In genomic region chr10:22927163-22927562, GRCh38 we compare ENCODE assay signal across 15 cellular contexts. TPM values are rescaled to one million over a fixed set of nuclear protein-coding genes. Genes with fewer than 3 reads are reported as not detected.
A peak's percentile ranks its signal among the peaks of the same experiment; 100 is the strongest.
DNase-seq lines count a peak whose midpoint lies in the region; ATAC-seq, FAIRE-seq and TF ChIP-seq lines count a peak whose summit lies in the region.
"Had no signal": no experiment of that assay in that cellular context is flagged by ENCODE, and none has a peak within 500 bp of the region (broad histone marks: within the 10 kb centered on the region; RNA-seq: fewer than 3 reads in every experiment).

No MANE protein-coding gene starts in this region.

- no peak overlapping the region for H2AK5ac ChIP-seq in mesenchymal stem cell (ENCODE audit: low read length, severe bottlenecking)

- BruUV-seq in HepG2 (replicated peaks; lab: Mats Ljungman, UMichigan): no TSS peak

- ATAC-seq in HepG2 (no peak), right lobe of liver (no peak), thoracic aorta (ENCODE audit: insufficient number of reproducible peaks, low FRiP score, low read depth) (no peak)

- no peak overlapping the region for H3K4me3 Mint-ChIP-seq in HFFc6
- H3K4me3 Mint-ChIP-seq: activated naive CD4-positive, alpha-beta T cell treated with anti-CD3 and anti-CD28 coated beads for 36 hours; central memory CD8-positive, alpha-beta T cell; T-helper 17 cell had no signal

- intact Hi-C loops in HepG2 (cut with micrococcal nuclease; ENCODE audit: unreplicated experiment) (no loop called here), right lobe of liver (cut with DNase I) (no loop called here)

- H3K14ac ChIP-seq in mesenchymal stem cell (ENCODE audit: low read length in 2 of 2): no peak overlapping the region

- H3K4me1 ChIP-seq in HepG2 (ENCODE audit: insufficient read depth, low read length): peaks cover 13% of the 10 kb centered on the region
- H3K4me1 ChIP-seq in right lobe of liver: peaks cover 0 to 9% (median 0%) of the 10 kb centered on the region in 4 donors
- peaks cover 2% of the 10 kb centered on the region for H3K4me1 ChIP-seq in mesenchymal stem cell (ENCODE audit: control insufficient read depth, insufficient read depth, low read depth, low read length)
- peaks cover 7 to 22% of the 10 kb centered on the region in 2 donors for H3K4me1 ChIP-seq in thoracic aorta (ENCODE audit: control insufficient read depth in 1 of 2, low read depth in 2 of 2)
- no peaks in the 10 kb centered on the region; the same call in 1 of the 2 replicates for H3K4me1 ChIP-seq in HAP-1

- H3K36me3 Mint-ChIP-seq in HFFc6 (ENCODE audit: low read depth): no peaks in the 10 kb centered on the region

- POLR2A ChIA-PET in HepG2 (lab: Yijun Ruan, JAX): no interaction called here

- no peaks in the 10 kb centered on the region for H3K4me1 Mint-ChIP-seq in HFFc6 (ENCODE audit: low read depth)
- H3K4me1 Mint-ChIP-seq: central memory CD8-positive, alpha-beta T cell; T-helper 17 cell had no signal

- H2BK15ac ChIP-seq in mesenchymal stem cell (ENCODE audit: low read depth, poor library complexity, severe bottlenecking): no peak overlapping the region

- H4K20me1 ChIP-seq in HepG2 (ENCODE audit: insufficient read depth, low read length): no peaks in the 10 kb centered on the region

- TF ChIP-seq EP300 in HepG2 (IDR thresholded peaks at IDR 0.05; ENCODE audit: low read depth in 2 of 2, low read length in 2 of 2) (no peak), HepG2 (CRISPR knock-in tag; IDR thresholded peaks at IDR 0.05; ENCODE audit: borderline replicate concordance) (no peak)

- FAIRE-seq in HepG2 (lab: Jason Lieb, UNC): no peak

- no peak overlapping the region for H3K18ac ChIP-seq in mesenchymal stem cell (ENCODE audit: low read depth in 1 of 2, low read length in 2 of 2)

- 0 out of 2 replicates have a peak, but pooled peaks cover under 1% of the 10 kb centered on the region for H3K9me3 Mint-ChIP-seq in HFFc6
- H3K9me3 Mint-ChIP-seq: activated naive CD4-positive, alpha-beta T cell treated with anti-CD3 and anti-CD28 coated beads for 36 hours; central memory CD8-positive, alpha-beta T cell had no signal

- no peak overlapping the region for H3K4ac ChIP-seq in mesenchymal stem cell (ENCODE audit: low read depth in 1 of 2, low read length in 2 of 2)

- no peak overlapping the region for H3K23ac ChIP-seq in mesenchymal stem cell (ENCODE audit: low read length in 2 of 2)

- no peak overlapping the region for H4K91ac ChIP-seq in mesenchymal stem cell (ENCODE audit: low read length)

- H2BK5ac ChIP-seq in mesenchymal stem cell (ENCODE audit: low read depth, low read length, poor library complexity, severe bottlenecking): no peak overlapping the region

- 75% methylated on average over 9 of the region's 9 CpGs for WGBS in HepG2 (ENCODE audit: low lambda C conversion rate)
- WGBS in right lobe of liver (ENCODE audit: insufficient coverage, low coverage, low lambda C conversion rate, missing lambda C conversion rate): 65% methylated on average over 9 of the region's 9 CpGs
- WGBS in mesenchymal stem cell: 92% methylated on average over 9 of the region's 9 CpGs

- H3K4me3 ChIP-seq in HepG2 (replicated peaks in 1 of 3; ENCODE audit: insufficient read depth in 1 of 3, low read depth in 2 of 3, low read length in 3 of 3) (peak overlapping the region in 1 of 3 experiments; percentile 65; a peak in 2 of 6 replicates), right lobe of liver (no peak overlapping the region), coronary artery (peak overlapping the region; percentile 71), mesenchymal stem cell (ENCODE audit: insufficient read depth in 1 of 2, low read depth in 1 of 2, low read length in 2 of 2) (peak overlapping the region in 1 of 2 experiments; percentile 71), thoracic aorta (peak overlapping the region; percentile 71), HAP-1 (no peak overlapping the region)

- no peak overlapping the region for H4K8ac ChIP-seq in mesenchymal stem cell (ENCODE audit: low read length)

- H3K4me2 ChIP-seq in HepG2 (ENCODE audit: low read depth, low read length) (peak overlapping the region; percentile 81), mesenchymal stem cell (ENCODE audit: low read length, poor library complexity, severe bottlenecking) (peak overlapping the region; percentile 90)

- H3K79me1 ChIP-seq in mesenchymal stem cell (replicated peaks; ENCODE audit: low read length, poor library complexity, severe bottlenecking): no peaks in the 10 kb centered on the region

- in situ Hi-C loops in HepG2 (cut with HindIII; ENCODE audit: extremely low pct_ligation_motif_present, low pct_unique_long_range_greater_than_20kb) (no loop called here), HAP-1 (cut with MboI; ENCODE audit: low sequenced_read_pairs) (no loop called here)

- TF ChIP-seq CTCF in HepG2 (CRISPR knock-in tag; IDR thresholded peaks at IDR 0.05): no peak
- TF ChIP-seq CTCF in right lobe of liver (IDR thresholded peaks at IDR 0.05): no peak
- no peak for TF ChIP-seq CTCF in coronary artery (IDR thresholded peaks at IDR 0.05)
- no peak for TF ChIP-seq CTCF in thoracic aorta (IDR thresholded peaks at IDR 0.05)
- TF ChIP-seq CTCF in HFFc6 (IDR thresholded peaks at IDR 0.05): no peak

- peak overlapping the region; percentile 61 for H2AFZ ChIP-seq in HepG2 (ENCODE audit: low read length)
- peak overlapping the region; percentile 74 for H2AFZ ChIP-seq in mesenchymal stem cell (ENCODE audit: low read depth, low read length)

- TF ChIP-seq RAD21 in HepG2 (CRISPR knock-in tag; IDR thresholded peaks at IDR 0.05): no peak

- no peak overlapping the region for H2BK12ac ChIP-seq in mesenchymal stem cell (ENCODE audit: low read length in 2 of 2)

- H3K9me3 ChIP-seq in HepG2 (ENCODE audit: low read length) (no peaks in the 10 kb centered on the region), right lobe of liver (no peaks in the 10 kb centered on the region), mesenchymal stem cell (ENCODE audit: control insufficient read depth, low read length) (peaks cover 6% of the 10 kb centered on the region), thoracic aorta (no peaks in the 10 kb centered on the region), HAP-1 (peaks cover 2% of the 10 kb centered on the region; the same call in 1 of the 2 replicates)
- H3K9me3 ChIP-seq: Peyer's patch had no signal

- no peak overlapping the region for H3K27ac Mint-ChIP-seq in HFFc6
- H3K27ac Mint-ChIP-seq: activated naive CD4-positive, alpha-beta T cell treated with anti-CD3 and anti-CD28 coated beads for 36 hours; T-helper 17 cell had no signal

- H3K27me3 ChIP-seq in HepG2 (ENCODE audit: control insufficient read depth in 1 of 2, insufficient read depth in 2 of 2, low read length in 2 of 2) (peaks cover 0 to 8% of the 10 kb centered on the region in 2 experiments; a peak in 2 of 5 replicates), right lobe of liver (no peaks in the 10 kb centered on the region), mesenchymal stem cell (ENCODE audit: control insufficient read depth in 1 of 2, insufficient read depth in 1 of 2, low read length in 2 of 2) (peaks cover 0 to 33% of the 10 kb centered on the region in 2 experiments), thoracic aorta (replicated peaks; ENCODE audit: insufficient read depth) (no peaks in the 10 kb centered on the region), HAP-1 (ENCODE audit: low read depth) (no peaks in the 10 kb centered on the region)
- H3K27me3 ChIP-seq: Peyer's patch had no signal

- CTCF ChIA-PET in HepG2 (lab: Yijun Ruan, JAX; ENCODE audit: low intra/inter-chr PET ratio, low total read pairs): no interaction called here

- no peak overlapping the region for H3K9ac ChIP-seq in HepG2 (ENCODE audit: insufficient read depth, low read depth, low read length)
- H3K9ac ChIP-seq in mesenchymal stem cell (ENCODE audit: low read length): peak overlapping the region; percentile 86

- H3K36me3 ChIP-seq in HepG2 (replicated peaks in 1 of 2; ENCODE audit: control insufficient read depth in 1 of 2, insufficient read depth in 2 of 2, low read length in 2 of 2): no peaks in the 10 kb centered on the region
- H3K36me3 ChIP-seq in right lobe of liver: no peaks in the 10 kb centered on the region
- H3K36me3 ChIP-seq in mesenchymal stem cell (ENCODE audit: control insufficient read depth in 1 of 2, insufficient read depth in 2 of 2, low read depth in 1 of 2, low read length in 2 of 2): no peaks in the 10 kb centered on the region
- no peaks in the 10 kb centered on the region for H3K36me3 ChIP-seq in thoracic aorta
- no peaks in the 10 kb centered on the region for H3K36me3 ChIP-seq in HAP-1 (replicated peaks)
- H3K36me3 ChIP-seq: Peyer's patch had no signal

- no peaks in the 10 kb centered on the region for H3K79me2 ChIP-seq in HepG2 (ENCODE audit: insufficient read depth, low read length)

- peaks cover 3% of the 10 kb centered on the region for H3K27me3 Mint-ChIP-seq in HFFc6 (ENCODE audit: insufficient read depth)
- H3K27me3 Mint-ChIP-seq: central memory CD8-positive, alpha-beta T cell had no signal

- TF ChIP-seq POLR2A in HepG2 (IDR thresholded peaks at IDR 0.05; ENCODE audit: insufficient read depth in 1 of 2, low read depth in 2 of 2, low read length in 2 of 2): no peak
- TF ChIP-seq POLR2A in right lobe of liver (IDR thresholded peaks at IDR 0.05): no peak

- DNase-seq in HepG2 (ENCODE audit: low spot score) (no peak), right lobe of liver (no peak), coronary artery (ENCODE audit: low spot score) (no peak), mesenchymal stem cell (no peak), thoracic aorta (ENCODE audit: low spot score) (no peak), HAP-1 (ENCODE audit: low spot score in 2 of 2) (no peak), HFFc6 (no peak), iPS-NIHi11 (ENCODE audit: low spot score) (no peak)
- DNase-seq: DMS79 treated with DMSO at 0.1 percent for 48 hours had no signal

- H3K27ac ChIP-seq in HepG2 (ENCODE audit: extremely low read length, insufficient read depth, low read length): no peak overlapping the region
- H3K27ac ChIP-seq in right lobe of liver: no peak overlapping the region
- no peak overlapping the region for H3K27ac ChIP-seq in coronary artery
- H3K27ac ChIP-seq in mesenchymal stem cell (ENCODE audit: low read length, poor library complexity, severe bottlenecking): no peak overlapping the region
- no peak overlapping the region for H3K27ac ChIP-seq in thoracic aorta
- H3K27ac ChIP-seq: Peyer's patch had no signal

- no peak overlapping the region for H2BK120ac ChIP-seq in mesenchymal stem cell (ENCODE audit: low read depth, low read length)

RNA-seq across cellular contexts. Expression of gene ARMC3, which starts 0.7 kb away (rescaled TPM):
- not detected in 2 replicates for total RNA-seq in HepG2 (2016; rRNA removed; fragmentation: Illumina TruSeq; extraction: Trizol)
- not detected in 2 replicates for total RNA-seq in HepG2 (2016; cell fraction: cytosol; rRNA removed; fragmentation: Illumina TruSeq; extraction: Trizol; ENCODE audit: low read depth)
- total RNA-seq in HepG2 (2016; cell fraction: insoluble cytoplasmic fraction; rRNA removed; fragmentation: Illumina TruSeq; extraction: Trizol): not detected in 2 replicates
- total RNA-seq in HepG2 (2016; cell fraction: membrane; rRNA removed; fragmentation: Illumina TruSeq; extraction: Trizol): not detected in 2 replicates
- total RNA-seq in HepG2 (2016; cell fraction: nucleus; rRNA removed; fragmentation: Illumina TruSeq; extraction: Trizol): not detected in 2 replicates
- not detected in 2 replicates for polyA plus RNA-seq in HepG2 (2011; rRNA removed)
- not detected in 2 replicates for polyA plus RNA-seq in HepG2 (2011; cell fraction: cytosol; rRNA removed)
- not detected in 2 replicates for polyA plus RNA-seq in HepG2 (2011; cell fraction: nucleus; rRNA removed)
- not detected in 2 replicates for polyA plus RNA-seq in HepG2 (2012)
- polyA plus RNA-seq in HepG2 (2016; cell fraction: cytosol; fragmentation: Illumina TruSeq; extraction: Trizol; ENCODE audit: low read depth): not detected in 2 replicates
- not detected in 2 replicates for polyA plus RNA-seq in HepG2 (2016; cell fraction: insoluble cytoplasmic fraction; fragmentation: Illumina TruSeq; extraction: Trizol; ENCODE audit: low read depth)
- polyA plus RNA-seq in HepG2 (2016; cell fraction: membrane; fragmentation: Illumina TruSeq; extraction: Trizol; ENCODE audit: low read depth): not detected in 2 replicates
- not detected in 2 replicates for polyA plus RNA-seq in HepG2 (2016; cell fraction: nucleus; fragmentation: Illumina TruSeq; extraction: Trizol; ENCODE audit: insufficient read depth, low read depth)
- polyA minus RNA-seq in HepG2 (2011; rRNA and poly(A)+ RNA removed; ENCODE audit: low replicate concordance): not detected in 2 replicates
- polyA minus RNA-seq in HepG2 (2011; cell fraction: cytosol; rRNA and poly(A)+ RNA removed): not detected in 2 replicates
- polyA minus RNA-seq in HepG2 (2011; cell fraction: nucleus; rRNA and poly(A)+ RNA removed): not detected in 2 replicates
- not detected for total RNA-seq in right lobe of liver
- 0.11 TPM for polyA plus RNA-seq in mesenchymal stem cell (2013, experiment 1 of 2)
- 0.15 TPM for polyA plus RNA-seq in mesenchymal stem cell (2013, experiment 2 of 2)
- not detected for total RNA-seq in thoracic aorta
- not detected for total RNA-seq in HFFc6 (2021; fragmentation: NEBNext Ultra II Directional; extraction: Animal tissue kit (Norgen Biotek cat#: 25700))
- total RNA-seq: activated naive CD4-positive, alpha-beta T cell treated with anti-CD3 and anti-CD28 coated beads for 36 hours; MCF 10A; osteocyte; Peyer's patch had no signal

Comparison
In these comparisons a context has a peak if more than half of its experiments do, and no peak if none do; other contexts are left out.
1. H3K4me3 ChIP-seq: peak in coronary artery (single experiment) and thoracic aorta (single experiment); none in right lobe of liver (0 of 3) and HAP-1 (single experiment).